Comparison of ENCODE assay signal across 9 cellular contexts in the genomic region with DNA sequence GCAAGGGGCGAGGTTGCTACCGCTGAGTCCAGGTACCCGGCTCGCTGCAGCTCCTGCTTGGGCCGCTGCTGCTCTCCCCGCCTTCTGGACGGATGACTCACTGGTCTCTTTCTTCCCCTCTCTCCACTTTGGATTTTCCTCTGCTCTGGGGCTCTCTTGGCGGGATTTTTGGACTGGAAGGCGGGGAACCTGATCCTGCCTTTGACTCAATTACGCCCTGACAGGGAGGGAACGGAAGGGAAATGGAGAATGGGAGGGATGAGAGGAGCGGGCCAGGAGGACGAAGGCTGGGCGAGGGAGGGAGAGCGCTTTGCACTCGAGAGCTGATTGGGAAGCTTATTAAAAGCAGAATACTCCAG. TPM values are rescaled to one million over a fixed set of nuclear protein-coding genes. Genes with fewer than 3 reads are reported as not detected.
A peak's percentile ranks its signal among the peaks of the same experiment; 100 is the strongest.
DNase-seq lines count a peak whose midpoint lies in the region; ATAC-seq and TF ChIP-seq lines count a peak whose summit lies in the region.
"Had no signal": no experiment of that assay in that cellular context is flagged by ENCODE, and none has a peak within 500 bp of the region (broad histone marks: within the 10 kb centered on the region; RNA-seq: fewer than 3 reads in every experiment).

A gene with protein sequence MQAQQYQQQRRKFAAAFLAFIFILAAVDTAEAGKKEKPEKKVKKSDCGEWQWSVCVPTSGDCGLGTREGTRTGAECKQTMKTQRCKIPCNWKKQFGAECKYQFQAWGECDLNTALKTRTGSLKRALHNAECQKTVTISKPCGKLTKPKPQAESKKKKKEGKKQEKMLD (minus strand): TSS at position 251 of the 359 bp plus-strand sequence. CDS start 88,760 bp downstream, outside the sequence.

- H3K4me1 ChIP-seq in mesodermal cell (ENCODE audit: control insufficient read depth, insufficient read depth, low read length, poor library complexity, severe bottlenecking) (no peaks in the 10 kb centered on the region), vagina (no peaks in the 10 kb centered on the region)

- no peaks in the 10 kb centered on the region for H3K27me3 ChIP-seq in vagina

- H3K36me3 Mint-ChIP-seq in endothelial cell (ENCODE audit: low read depth, unreplicated experiment) = no peaks in the 10 kb centered on the region
- H3K36me3 Mint-ChIP-seq: stimulated activated naive B cell treated with anti-CD40 and anti-IgM and Interleukin-4, amounts not matched to agents 10 μg/mL and 1 μg/mL and 100 μg/mL, for 72 hours had no signal

- TF ChIP-seq CTCF in endothelial cell (IDR thresholded peaks at IDR 0.05; ENCODE audit: unreplicated experiment) = no peak
- TF ChIP-seq CTCF in vagina (IDR thresholded peaks at IDR 0.05) = no peak

- peaks cover 6% of the 10 kb centered on the region for H3K27me3 Mint-ChIP-seq in endothelial cell (ENCODE audit: unreplicated experiment)

- ATAC-seq in HG02973 (IDR thresholded peaks at IDR 0.05; ENCODE audit: unreplicated experiment) (no peak), HG02678 (IDR thresholded peaks at IDR 0.05; ENCODE audit: unreplicated experiment) (no peak)

- H3K4me1 Mint-ChIP-seq in endothelial cell (ENCODE audit: unreplicated experiment) = peaks cover 12% of the 10 kb centered on the region

- H3K4me3 ChIP-seq in mesodermal cell (ENCODE audit: extremely low read depth, insufficient read depth, low read length, poor library complexity, severe bottlenecking) (peak within 1 kb of the TSS; percentile 32), vagina (peak within 1 kb of the TSS; percentile 37 to 57)

- DNase-seq in AG20443 (ENCODE audit: low spot score) (peak; percentile 63), NCI-H2227 treated with DMSO at 0.1 percent for 48 hours (lab: John Stamatoyannopoulos, UW) (peak; percentile 64), endothelial cell (ENCODE audit: low spot score) (peak; percentile 35), vagina (ENCODE audit: extremely low spot score in 2 of 2) (no peak), SIG-M5 treated with dmso at 0.1 percent for 504 hours (lab: John Stamatoyannopoulos, UW; ENCODE audit: unreplicated experiment) (no peak)
- DNase-seq: stimulated activated naive B cell treated with anti-CD40 and anti-IgM and Interleukin-4, amounts not matched to agents 10 μg/mL and 1 μg/mL and 100 μg/mL, for 72 hours had no signal

- H3K36me3 ChIP-seq in mesodermal cell (ENCODE audit: control insufficient read depth, insufficient read depth, low read length) (no peaks in the 10 kb centered on the region), vagina (no peaks in the 10 kb centered on the region)

- H3K27ac ChIP-seq in mesodermal cell (ENCODE audit: low read depth, low read length, severe bottlenecking) (peak within 1 kb of the TSS; percentile 51), vagina (peak within 1 kb of the TSS; percentile 2)

- no peaks in the 10 kb centered on the region for H3K9me3 Mint-ChIP-seq in endothelial cell (ENCODE audit: unreplicated experiment)

- peak within 1 kb of the TSS; percentile 87 for H3K4me3 Mint-ChIP-seq in endothelial cell (ENCODE audit: unreplicated experiment)
- H3K4me3 Mint-ChIP-seq: stimulated activated naive B cell treated with anti-CD40 and anti-IgM and Interleukin-4, amounts not matched to agents 10 μg/mL and 1 μg/mL and 100 μg/mL, for 72 hours had no signal

- H3K9me3 ChIP-seq in mesodermal cell (ENCODE audit: control insufficient read depth, low read length) (no peaks in the 10 kb centered on the region), vagina (no peaks in the 10 kb centered on the region)

- no peak within 1 kb of the TSS for H3K27ac Mint-ChIP-seq in endothelial cell (ENCODE audit: unreplicated experiment)
- H3K27ac Mint-ChIP-seq: stimulated activated naive B cell treated with anti-CD40 and anti-IgM and Interleukin-4, amounts not matched to agents 10 μg/mL and 1 μg/mL and 100 μg/mL, for 72 hours had no signal

- WGBS in mesodermal cell (ENCODE audit: insufficient coverage in 2 of 2), 2 experiments = 1 to 3% methylated on average over 13 to 16 of the region's 16 CpGs

- intact Hi-C loops in vagina (cut with DNase I) = no loop called here

- no peak for TF ChIP-seq POLR2A in vagina (IDR thresholded peaks at IDR 0.05)

RNA-seq across cellular contexts. Expression of the gene that starts here (rescaled TPM):
- total RNA-seq in endothelial cell (ENCODE audit: unreplicated experiment) (1.7 TPM), vagina (48.4 TPM)
- 52.7 TPM for polyA plus RNA-seq in mesodermal cell (2013, experiment 1 of 2)
- polyA plus RNA-seq in mesodermal cell (2013, experiment 2 of 2) = 49.8 TPM

Comparison
In these comparisons a context has a peak if more than half of its experiments do, and no peak if none do; other contexts are left out.
1. RNA of the gene that starts here (total RNA-seq): 48.4 TPM in vagina (single experiment); 1.7 TPM in endothelial cell (single experiment); every median in the first group is over 10 times any median in the second.
2. DNase-seq: peak in AG20443 (single experiment), NCI-H2227 treated with DMSO at 0.1 percent for 48 hours (single experiment) and endothelial cell (single experiment); none in vagina (0 of 2) and SIG-M5 treated with dmso at 0.1 percent for 504 hours (single experiment).